In the genomic region with DNA sequence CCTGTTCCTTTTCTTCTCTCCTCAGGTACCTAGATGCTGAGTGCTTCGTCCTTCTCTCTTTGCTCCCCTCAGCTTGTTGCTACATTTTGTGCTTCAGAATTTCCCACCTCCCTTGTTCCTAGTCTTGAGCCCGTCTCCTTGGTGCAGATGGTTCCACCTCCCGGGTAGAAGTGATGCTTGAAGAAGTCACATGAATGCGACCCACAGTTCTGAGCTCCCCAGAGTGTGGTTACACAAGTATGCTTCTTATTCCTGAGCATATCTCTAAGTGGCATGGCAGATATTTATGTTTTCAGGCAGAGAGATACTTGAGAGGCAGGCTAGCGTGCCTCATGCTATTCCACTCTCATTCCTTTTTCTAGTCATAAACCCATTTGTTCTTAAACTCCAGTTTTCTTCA, we compare ENCODE assay signal across 22 cellular contexts. TPM values are rescaled to one million over a fixed set of nuclear protein-coding genes. Genes with fewer than 3 reads are reported as not detected.
DNase-seq lines count a peak whose midpoint lies in the region; ATAC-seq and TF ChIP-seq lines count a peak whose summit lies in the region.
"Had no signal": no experiment of that assay in that cellular context is flagged by ENCODE, and none has a peak within 500 bp of the region (broad histone marks: within the 10 kb centered on the region; RNA-seq: fewer than 3 reads in every experiment).

No MANE protein-coding gene starts in this region.

- no peaks in the 10 kb centered on the region for H3K27me3 ChIP-seq in ascending aorta
- H3K27me3 ChIP-seq in lower lobe of right lung (ENCODE audit: low read depth): no peaks in the 10 kb centered on the region
- H3K27me3 ChIP-seq: heart right ventricle had no signal

- intact Hi-C loops in ascending aorta (cut with DNase I): loop anchor here (5.0 kb wide), 1 partner anchor 42 kb away; no protein-coding TSS in a partner anchor
- intact Hi-C loops in lower lobe of right lung (cut with DNase I): no loop called here

- H3K4me1 ChIP-seq in ascending aorta: peaks cover 0 to 3% of the 10 kb centered on the region in 2 donors
- no peaks in the 10 kb centered on the region for H3K4me1 ChIP-seq in lower lobe of right lung
- H3K4me1 ChIP-seq: heart right ventricle had no signal

- H3K27me3 Mint-ChIP-seq in type B pancreatic cell: no peaks in the 10 kb centered on the region
- H3K27me3 Mint-ChIP-seq: activated B cell treated with CpG ODN at 0.5 μM for 24 hours; activated T-helper 17 cell treated with anti-CD3 and anti-CD28 coated beads, Interleukin-2, amount 50 U/mL, for 72 hours; B cell; IgD-negative memory B cell; memory B cell; T-helper 17 cell had no signal

- H3K4me3 ChIP-seq in ascending aorta: no peak overlapping the region
- no peak overlapping the region for H3K4me3 ChIP-seq in lower lobe of right lung
- H3K4me3 ChIP-seq: heart right ventricle had no signal

- H3K27ac ChIP-seq in ascending aorta (peak overlapping the region; percentile 25 to 64), lower lobe of right lung (peak overlapping the region; percentile 46)
- H3K27ac ChIP-seq: heart right ventricle had no signal

- ATAC-seq in lower lobe of right lung: peak; percentile 91
- ATAC-seq in GM19023 (IDR thresholded peaks at IDR 0.05; ENCODE audit: unreplicated experiment): no peak
- ATAC-seq: activated T-helper 17 cell treated with anti-CD3 and anti-CD28 coated beads, Interleukin-2, amount 50 U/mL, for 72 hours; HCT116; heart right ventricle; T-helper 17 cell had no signal

- peak overlapping the region; percentile 10 for H3K27ac Mint-ChIP-seq in type B pancreatic cell
- H3K27ac Mint-ChIP-seq: activated B cell treated with CpG ODN at 0.5 μM for 24 hours; activated T-helper 17 cell treated with anti-CD3 and anti-CD28 coated beads, Interleukin-2, amount 50 U/mL, for 72 hours; B cell; memory B cell; T-helper 17 cell had no signal

- no peaks in the 10 kb centered on the region for H3K36me3 Mint-ChIP-seq in type B pancreatic cell

- no peak overlapping the region for H3K4me3 Mint-ChIP-seq in type B pancreatic cell
- H3K4me3 Mint-ChIP-seq: activated B cell treated with CpG ODN at 0.5 μM for 24 hours; activated T-helper 17 cell treated with anti-CD3 and anti-CD28 coated beads, Interleukin-2, amount 50 U/mL, for 72 hours; B cell; memory B cell; T-helper 17 cell had no signal

- H3K9me3 ChIP-seq in ascending aorta: no peaks in the 10 kb centered on the region
- no peaks in the 10 kb centered on the region for H3K9me3 ChIP-seq in lower lobe of right lung
- H3K9me3 ChIP-seq: heart right ventricle had no signal

- H3K36me3 ChIP-seq in ascending aorta (no peaks in the 10 kb centered on the region), lower lobe of right lung (no peaks in the 10 kb centered on the region)

- H3K4me1 Mint-ChIP-seq in type B pancreatic cell (ENCODE audit: unreplicated experiment): peaks cover 7% of the 10 kb centered on the region

- DNase-seq in H4 (ENCODE audit: low spot score) (peak; percentile 17), ascending aorta (ENCODE audit: low spot score in 2 of 2) (no peak), lower lobe of right lung (no peak), type B pancreatic cell (ENCODE audit: extremely low spot score, unreplicated experiment) (no peak)
- no peak for DNase-seq in activated naive CD4-positive, alpha-beta T cell (lab: John Stamatoyannopoulos, UW)
- DNase-seq in activated naive CD4-positive, alpha-beta T cell treated with anti-CD3 and anti-CD28 coated beads, Interleukin-2, amount 50 U/mL, for 16 hours: no peak
- DNase-seq: activated B cell treated with CpG ODN at 0.5 μM for 24 hours; activated CD8-positive, alpha-beta memory T cell treated with anti-CD3 and anti-CD28 coated beads for 24 hours; central memory CD4-positive, alpha-beta T cell; heart right ventricle; MV-4-11; NCI-H2081; NCI-H526 treated with DMSO at 0.1 percent for 48 hours; SIG-M5; stimulated activated naive CD4-positive, alpha-beta T cell treated with Interleukin-2 at 50 U/mL for 16 hours; T-helper 17 cell had no signal

- TF ChIP-seq CTCF in ascending aorta (IDR thresholded peaks at IDR 0.05): no peak
- no peak for TF ChIP-seq CTCF in lower lobe of right lung (IDR thresholded peaks at IDR 0.05)
- TF ChIP-seq CTCF in type B pancreatic cell (conservative IDR thresholded peaks at IDR 0.05): no peak

- H3K9me3 Mint-ChIP-seq in type B pancreatic cell: no peaks in the 10 kb centered on the region
- H3K9me3 Mint-ChIP-seq: activated B cell treated with CpG ODN at 0.5 μM for 24 hours; activated T-helper 17 cell treated with anti-CD3 and anti-CD28 coated beads, Interleukin-2, amount 50 U/mL, for 72 hours; IgD-negative memory B cell; memory B cell had no signal

RNA-seq across cellular contexts. Expression of gene INPP5F, which starts 34.0 kb away (rescaled TPM):
- 8.9 and 9.5 TPM in 2 replicates for total RNA-seq in H4 (2014; rRNA removed; shearing (Covaris generic))
- 5.1 TPM for total RNA-seq in ascending aorta
- 16.0 TPM for total RNA-seq in lower lobe of right lung
- total RNA-seq in type B pancreatic cell (ENCODE audit: low replicate concordance): 47.4 and 48.1 TPM in 2 replicates
